In genomic region chr19:44752816-44753618, GRCh38 we compare ENCODE assay signal across 1 cellular context.
TF ChIP-seq lines count a peak whose summit lies in the region.

No MANE protein-coding gene starts in this region.

TF ChIP-seq in K562, 482 proteins besides CTCF, POLR2A, EP300 and RAD21 (continued from another document):
- TF ChIP-seq KAT7 (CRISPR knock-in tag; IDR thresholded peaks at IDR 0.05; ENCODE audit: borderline replicate concordance) (no peak; the same call in 1 of the 2 replicates), ZNF263 (CRISPR knock-in tag; IDR thresholded peaks at IDR 0.05; ENCODE audit: borderline replicate concordance) (peak; percentile 18; the same call in 1 of the 2 replicates), ZZZ3 (IDR thresholded peaks at IDR 0.05) (no peak), ZNF347 (CRISPR knock-in tag; IDR thresholded peaks at IDR 0.05; ENCODE audit: low read depth) (no peak), SMARCA4 (IDR thresholded peaks at IDR 0.05) (peak; percentile 94), SREBF1 (IDR thresholded peaks at IDR 0.05; ENCODE audit: borderline replicate concordance, low read depth, low read length) (no peak; the same call in 1 of the 2 replicates), NUFIP1 (IDR thresholded peaks at IDR 0.05; ENCODE audit: partially characterized antibody) (no peak)
- TF ChIP-seq, protein P1, sequence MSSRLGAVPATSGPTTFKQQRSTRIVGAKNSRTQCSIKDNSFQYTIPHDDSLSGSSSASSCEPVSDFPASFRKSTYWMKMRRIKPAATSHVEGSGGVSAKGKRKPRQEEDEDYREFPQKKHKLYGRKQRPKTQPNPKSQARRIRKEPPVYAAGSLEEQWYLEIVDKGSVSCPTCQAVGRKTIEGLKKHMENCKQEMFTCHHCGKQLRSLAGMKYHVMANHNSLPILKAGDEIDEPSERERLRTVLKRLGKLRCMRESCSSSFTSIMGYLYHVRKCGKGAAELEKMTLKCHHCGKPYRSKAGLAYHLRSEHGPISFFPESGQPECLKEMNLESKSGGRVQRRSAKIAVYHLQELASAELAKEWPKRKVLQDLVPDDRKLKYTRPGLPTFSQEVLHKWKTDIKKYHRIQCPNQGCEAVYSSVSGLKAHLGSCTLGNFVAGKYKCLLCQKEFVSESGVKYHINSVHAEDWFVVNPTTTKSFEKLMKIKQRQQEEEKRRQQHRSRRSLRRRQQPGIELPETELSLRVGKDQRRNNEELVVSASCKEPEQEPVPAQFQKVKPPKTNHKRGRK (tag; IDR thresholded peaks at IDR 0.05): no peak
